22 cellular contexts compared by ENCODE assay signal in the genomic region with DNA sequence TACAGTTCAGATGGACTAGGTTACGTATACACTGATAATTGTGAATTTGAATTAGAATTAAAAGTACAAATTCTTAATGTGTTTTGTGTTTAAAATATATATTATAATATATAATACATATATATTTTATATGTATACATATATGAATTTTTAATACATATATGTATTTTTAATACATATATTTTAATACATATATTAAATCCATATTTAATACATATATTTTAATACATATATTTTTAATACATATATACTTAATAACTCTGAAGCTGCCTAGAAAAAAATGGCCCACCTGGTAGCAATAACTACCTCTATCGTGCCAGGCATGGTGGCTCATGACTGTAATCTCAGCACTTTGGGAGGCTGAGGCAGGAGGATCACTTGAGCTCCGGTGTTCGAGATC.
A peak's percentile ranks its signal among the peaks of the same experiment; 100 is the strongest.
DNase-seq lines count a peak whose midpoint lies in the region; ATAC-seq, FAIRE-seq and TF ChIP-seq lines count a peak whose summit lies in the region.
"Had no signal": no experiment of that assay in that cellular context is flagged by ENCODE, and none has a peak within 500 bp of the region (broad histone marks: within the 10 kb centered on the region; RNA-seq: fewer than 3 reads in every experiment).

No MANE protein-coding gene starts in this region.

- no peak for DNase-seq in RCC 7860 (ENCODE audit: low spot score)
- no peak for DNase-seq in K562 (ENCODE audit: extremely low read depth in 1 of 4, low spot score in 3 of 4)
- DNase-seq in frontal cortex (ENCODE audit: low spot score in 2 of 2), result no peak
- DNase-seq in suprapubic skin (ENCODE audit: low spot score in 2 of 2), result no peak
- no peak for DNase-seq in type B pancreatic cell (ENCODE audit: extremely low spot score, unreplicated experiment)
- DNase-seq in GM13976 (ENCODE audit: low spot score), result no peak
- DNase-seq in cerebellar nuclear complex (lab: John Stamatoyannopoulos, UW), result no peak
- DNase-seq: Caco-2; CD4-positive, CD25-positive, alpha-beta regulatory T cell; CD8-positive, alpha-beta T cell; DMS153; DND-41; GDM1; GM23248; H7; HCEC 1CT had no signal

- in situ Hi-C loops in K562 (cut with MboI), result loop anchor here (10.0 kb wide), 1 partner anchor 1290 kb away; no protein-coding TSS in a partner anchor
- in situ Hi-C loops in GM13976 (cut with MboI; ENCODE audit: low sequenced_read_pairs, unreplicated experiment), result no loop called here

- H3K4me1 ChIP-seq in K562 (replicated peaks in 1 of 2; ENCODE audit: control insufficient read depth in 2 of 2, insufficient read depth in 2 of 2, low read length in 2 of 2) (no peaks in the 10 kb centered on the region; a peak in 1 of 5 replicates), suprapubic skin (no peaks in the 10 kb centered on the region)
- H3K4me1 ChIP-seq: BLaER1, Caco-2 had no signal

- no peak for TF ChIP-seq POLR2A in K562 (conservative IDR thresholded peaks at IDR 0.05)
- TF ChIP-seq POLR2A in suprapubic skin (IDR thresholded peaks at IDR 0.05), result no peak

- H3K27me3 ChIP-seq in K562 (ENCODE audit: control insufficient read depth in 2 of 2, insufficient read depth in 2 of 2, low read length in 2 of 2), result no peaks in the 10 kb centered on the region
- no peaks in the 10 kb centered on the region for H3K27me3 ChIP-seq in suprapubic skin
- H3K27me3 ChIP-seq: BLaER1 had no signal

- H2AFZ ChIP-seq in K562 (ENCODE audit: low read depth, low read length), result no peak overlapping the region
- H2AFZ ChIP-seq: GM23248 had no signal

- TF ChIP-seq CTCF in K562 (IDR thresholded peaks at IDR 0.05 in 2 of 3, conservative IDR thresholded peaks at IDR 0.05 in 1 of 3; ENCODE audit: insufficient read depth in 2 of 3, low read depth in 1 of 3, low read length in 3 of 3) (no peak), suprapubic skin (IDR thresholded peaks at IDR 0.05) (no peak), type B pancreatic cell (conservative IDR thresholded peaks at IDR 0.05) (no peak), GM13976 (IDR thresholded peaks at IDR 0.05; ENCODE audit: borderline replicate concordance, control extremely low read depth, extremely low read depth, insufficient read depth, missing control alignments) (no peak)

- intact Hi-C loops in K562 (cut with micrococcal nuclease), result no loop called here

- no peak overlapping the region for H3K4me3 Mint-ChIP-seq in type B pancreatic cell
- H3K4me3 Mint-ChIP-seq: B cell; CD4-positive, CD25-positive, alpha-beta regulatory T cell; CD8-positive, alpha-beta T cell had no signal

- H3K9me3 ChIP-seq in K562 (replicated peaks; ENCODE audit: control insufficient read depth, insufficient read depth, low read depth, low read length), result no peaks in the 10 kb centered on the region
- H3K9me3 ChIP-seq in suprapubic skin, result no peaks in the 10 kb centered on the region
- H3K9me3 ChIP-seq: BLaER1, Caco-2 had no signal

- H3K9me3 Mint-ChIP-seq in type B pancreatic cell, result peaks cover 4% of the 10 kb centered on the region
- H3K9me3 Mint-ChIP-seq: CD8-positive, alpha-beta T cell had no signal

- FAIRE-seq in RCC 7860 (lab: Jason Lieb, UNC), result peak; percentile 61
- FAIRE-seq in K562 (lab: Jason Lieb, UNC), result no peak
- FAIRE-seq in frontal cortex (lab: Jason Lieb, UNC), result peak; percentile 85
- FAIRE-seq: GM12878, GM18507, H1 had no signal

- 98% methylated on average over 4 of the region's 4 CpGs for WGBS in K562 (ENCODE audit: insufficient coverage, low coverage, missing lambda C conversion rate)
- WGBS in suprapubic skin, result 97% methylated on average over 4 of the region's 4 CpGs

- H3K9me1 ChIP-seq in K562 (ENCODE audit: control insufficient read depth, insufficient read depth, low read length), result no peaks in the 10 kb centered on the region

- no peaks in the 10 kb centered on the region for H3K27me3 Mint-ChIP-seq in type B pancreatic cell
- H3K27me3 Mint-ChIP-seq: B cell had no signal

- H3K4me3 ChIP-seq in K562 (no peak overlapping the region), suprapubic skin (no peak overlapping the region)
- H3K4me3 ChIP-seq: BLaER1, GM12878, GM23248 had no signal

- no peaks in the 10 kb centered on the region for H3K79me2 ChIP-seq in K562 (ENCODE audit: control insufficient read depth, insufficient read depth, low read length)

- H3K4me2 ChIP-seq in K562 (ENCODE audit: insufficient read depth, low read length), result no peak overlapping the region
- H3K4me2 ChIP-seq: BLaER1 had no signal

- no peak overlapping the region for H3K27ac Mint-ChIP-seq in type B pancreatic cell
- H3K27ac Mint-ChIP-seq: B cell; CD8-positive, alpha-beta T cell had no signal

- CTCF ChIA-PET in K562 (lab: Yijun Ruan, JAX; ENCODE audit: low intra/inter-chr PET ratio), result no interaction called here

- no peak for TF ChIP-seq RAD21 in K562 (CRISPR knock-in tag; conservative IDR thresholded peaks at IDR 0.05 in 1 of 2, IDR thresholded peaks at IDR 0.05 in 1 of 2)

- TF ChIP-seq EP300 in K562 (IDR thresholded peaks at IDR 0.05; ENCODE audit: low read length), result no peak
- TF ChIP-seq EP300 in suprapubic skin (IDR thresholded peaks at IDR 0.05), result no peak

- H3K36me3 Mint-ChIP-seq in type B pancreatic cell, result no peaks in the 10 kb centered on the region
- H3K36me3 Mint-ChIP-seq: CD4-positive, CD25-positive, alpha-beta regulatory T cell; CD8-positive, alpha-beta T cell had no signal

- H4K20me1 ChIP-seq in K562 (replicated peaks; ENCODE audit: control insufficient read depth, insufficient read depth, low read length), result no peaks in the 10 kb centered on the region
- H4K20me1 ChIP-seq: BLaER1 had no signal

- H3K4me1 Mint-ChIP-seq in type B pancreatic cell (ENCODE audit: unreplicated experiment), result no peaks in the 10 kb centered on the region

- ATAC-seq in K562, result no peak
- ATAC-seq: CD8-positive, alpha-beta T cell; GM12878 had no signal

- POLR2A ChIA-PET in K562 (lab: Yijun Ruan, JAX), result no interaction called here

- no TSS peak for BruUV-seq in K562 (replicated peaks; lab: Mats Ljungman, UMichigan)

- H3K27ac ChIP-seq in K562 (ENCODE audit: extremely low read depth, low read depth, low read length), result no peak overlapping the region
- no peak overlapping the region for H3K27ac ChIP-seq in suprapubic skin
- H3K27ac ChIP-seq: BLaER1, C4-2B, GM23248 had no signal

- no peak overlapping the region for H3K9ac ChIP-seq in K562 (ENCODE audit: insufficient read depth in 1 of 2, low read depth in 2 of 2, low read length in 2 of 2)
- H3K9ac ChIP-seq: BLaER1, GM23248 had no signal

- H3K36me3 ChIP-seq in K562 (ENCODE audit: control insufficient read depth, insufficient read depth, low read length), result no peaks in the 10 kb centered on the region
- H3K36me3 ChIP-seq in suprapubic skin, result no peaks in the 10 kb centered on the region
- H3K36me3 ChIP-seq: BLaER1 had no signal

TF ChIP-seq in K562, 482 proteins besides CTCF, POLR2A, EP300 and RAD21:
- TF ChIP-seq ZNF121 (CRISPR knock-in tag; conservative IDR thresholded peaks at IDR 0.05) (peak; percentile 76), ZBTB11 (CRISPR knock-in tag; IDR thresholded peaks at IDR 0.05) (no peak), RBM25 (IDR thresholded peaks at IDR 0.05; ENCODE audit: low read depth, low read length, severe bottlenecking) (peak; percentile 20)
